17 cellular contexts compared by ENCODE assay signal in genomic region chr3:51969841-51970240, GRCh38. TPM values are rescaled to one million over a fixed set of nuclear protein-coding genes. Genes with fewer than 3 reads are reported as not detected.
DNase-seq lines count a peak whose midpoint lies in the region; ATAC-seq and TF ChIP-seq lines count a peak whose summit lies in the region.
"Had no signal": no experiment of that assay in that cellular context is flagged by ENCODE, and none has a peak within 500 bp of the region (broad histone marks: within the 10 kb centered on the region; RNA-seq: fewer than 3 reads in every experiment).

No MANE protein-coding gene starts in this region.

- TF ChIP-seq POLR2A in uterus (IDR thresholded peaks at IDR 0.05) = no peak

- peak overlapping the region; percentile 72 for H3K27ac Mint-ChIP-seq in endodermal cell

- WGBS in endodermal cell (ENCODE audit: insufficient coverage in 1 of 2, insufficient read length in 1 of 2), 2 experiments = 91 to 95% methylated on average over 3 to 4 of the region's 4 CpGs

- H3K9me3 ChIP-seq in Loucy (ENCODE audit: insufficient read depth, low read depth, low read length) (no peaks in the 10 kb centered on the region), endodermal cell (ENCODE audit: control insufficient read depth, low read length) (no peaks in the 10 kb centered on the region), uterus (no peaks in the 10 kb centered on the region)
- H3K9me3 ChIP-seq: SK-N-SH had no signal

- no peaks in the 10 kb centered on the region for H3K9me3 Mint-ChIP-seq in endodermal cell
- H3K9me3 Mint-ChIP-seq: H9 had no signal

- H3K36me3 ChIP-seq in Loucy (ENCODE audit: insufficient read depth, low read length) = no peaks in the 10 kb centered on the region
- no peaks in the 10 kb centered on the region for H3K36me3 ChIP-seq in endodermal cell (ENCODE audit: control insufficient read depth, insufficient read depth, low read length)
- no peaks in the 10 kb centered on the region for H3K36me3 ChIP-seq in uterus

- no peak overlapping the region for H3K4me3 Mint-ChIP-seq in endodermal cell

- peaks cover 48% of the 10 kb centered on the region for H3K4me1 Mint-ChIP-seq in endodermal cell

- H3K4me2 ChIP-seq in Loucy (ENCODE audit: low read depth, low read length, poor library complexity, severe bottlenecking) = peak overlapping the region; percentile 93

- H4K20me1 ChIP-seq in Loucy (ENCODE audit: insufficient read depth, low read length, poor library complexity, severe bottlenecking) = no peaks in the 10 kb centered on the region

- TF ChIP-seq CTCF in Loucy (conservative IDR thresholded peaks at IDR 0.05; ENCODE audit: low read length) = no peak
- no peak for TF ChIP-seq CTCF in endodermal cell (conservative IDR thresholded peaks at IDR 0.05)
- no peak for TF ChIP-seq CTCF in uterus (IDR thresholded peaks at IDR 0.05)

- peaks cover 3% of the 10 kb centered on the region for H3K36me3 Mint-ChIP-seq in endodermal cell (ENCODE audit: low read depth)

- H3K9me2 ChIP-seq in Loucy (replicated peaks; ENCODE audit: low read depth, low read length) = no peaks in the 10 kb centered on the region
- H3K9me2 ChIP-seq: SK-N-SH had no signal

- H3K27me3 ChIP-seq in Loucy (ENCODE audit: insufficient read depth, low read length, poor library complexity, severe bottlenecking) = no peaks in the 10 kb centered on the region
- H3K27me3 ChIP-seq in endodermal cell (ENCODE audit: control insufficient read depth, insufficient read depth, low read length, poor library complexity, severe bottlenecking) = no peaks in the 10 kb centered on the region
- H3K27me3 ChIP-seq in uterus = no peaks in the 10 kb centered on the region

- H3K27ac ChIP-seq in endodermal cell (ENCODE audit: low read depth, low read length) (no peak overlapping the region), substantia nigra (ENCODE audit: low read depth, low read length, poor library complexity, severe bottlenecking) (peak overlapping the region; percentile 38), uterus (no peak overlapping the region)

- peaks cover 5% of the 10 kb centered on the region; the same call in 1 of the 2 replicates for H3F3A ChIP-seq in Loucy (ENCODE audit: low read depth)

- H2AFZ ChIP-seq in Loucy (ENCODE audit: low read length) = no peak overlapping the region

- H3K4me1 ChIP-seq in Loucy (ENCODE audit: insufficient read depth, low read length, poor library complexity, severe bottlenecking) = peaks cover 36% of the 10 kb centered on the region
- peaks cover 27% of the 10 kb centered on the region for H3K4me1 ChIP-seq in endodermal cell (ENCODE audit: control insufficient read depth, insufficient read depth, low read length)
- H3K4me1 ChIP-seq in uterus = peaks cover 0 to 23% of the 10 kb centered on the region in 2 donors

- H3K4me3 ChIP-seq in Loucy (ENCODE audit: low read length, poor library complexity, severe bottlenecking) (no peak overlapping the region), endodermal cell (ENCODE audit: low read length) (no peak overlapping the region), uterus (no peak overlapping the region)

- intact Hi-C loops in left ventricle myocardium superior (cut with micrococcal nuclease) = no loop called here
- intact Hi-C loops in Right ventricle myocardium superior (cut with DNase I) = no loop called here
- intact Hi-C loops in uterus (cut with DNase I; ENCODE audit: low total_unique reads) = no loop called here

- no peaks in the 10 kb centered on the region for H3K27me3 Mint-ChIP-seq in endodermal cell (ENCODE audit: insufficient read depth)

- ATAC-seq in left ventricle myocardium superior (no peak), Right ventricle myocardium superior (ENCODE audit: poor library complexity) (no peak)

- DNase-seq in left ventricle myocardium superior (peak; percentile 26), Right ventricle myocardium superior (no peak), endodermal cell (peak; percentile 37), substantia nigra (lab: John Stamatoyannopoulos, UW) (peak in 1 of 49 donors; percentile 58), uterus (no peak), epidermal melanocyte (ENCODE audit: insufficient read length, low spot score) (no peak)
- no peak for DNase-seq in stimulated activated CD4-positive, alpha-beta T cell treated with anti-CD3 and anti-CD28 coated beads, Interleukin-4, amount 100 ng/mL, for 4 hours
- DNase-seq: Calu3, DMS79, KG1, NCI-H1048, NCI-H146, NCI-H2081, SK-N-SH had no signal

- peaks cover 19% of the 10 kb centered on the region for H3K79me2 ChIP-seq in Loucy (ENCODE audit: insufficient read depth, low read length)

- H3K9ac ChIP-seq in Loucy (ENCODE audit: low read depth, low read length, poor library complexity, severe bottlenecking) = no peak overlapping the region
- H3K9ac ChIP-seq in endodermal cell (ENCODE audit: extremely low read depth, low read length, poor library complexity, severe bottlenecking) = no peak overlapping the region
- H3K9ac ChIP-seq: SK-N-SH had no signal

RNA-seq across cellular contexts. Expression of gene PCBP4, which starts 2.6 kb away (rescaled TPM):
- total RNA-seq in left ventricle myocardium superior = 71.6 TPM
- total RNA-seq in Right ventricle myocardium superior = 64.1 TPM
- total RNA-seq in endodermal cell = 10 to 100 TPM; 54.1 to 68.1 TPM
- polyA plus RNA-seq in endodermal cell (2013, experiment 1 of 2) = 184 TPM
- polyA plus RNA-seq in endodermal cell (2013, experiment 2 of 2) = 158 TPM
- 100 to 1,000 TPM in 2 of 4 donors, 10 to 100 TPM in 2; 39.7 to 261 (median 159) TPM for total RNA-seq in uterus

RNA-seq across cellular contexts. Expression of gene ABHD14B, which starts 4.0 kb away (rescaled TPM):
- total RNA-seq in left ventricle myocardium superior = 13.1 TPM
- total RNA-seq in Right ventricle myocardium superior = 12.6 TPM
- 10 to 100 TPM; 11.4 to 12.9 TPM for total RNA-seq in endodermal cell
- 10.4 TPM for polyA plus RNA-seq in endodermal cell (2013, experiment 1 of 2)
- 8.6 TPM for polyA plus RNA-seq in endodermal cell (2013, experiment 2 of 2)
- total RNA-seq in uterus = 10 to 100 TPM; 15.6 to 52.4 (median 39.6) TPM

RNA-seq across cellular contexts. Expression of gene ABHD14A, which starts 5.0 kb away (rescaled TPM):
- 27.0 TPM for total RNA-seq in left ventricle myocardium superior
- 27.5 TPM for total RNA-seq in Right ventricle myocardium superior
- total RNA-seq in endodermal cell = 10 to 100 TPM in 1 of 2 donors, 1 to 10 TPM in 1; 9.6 to 10.1 TPM
- 14.9 TPM for polyA plus RNA-seq in endodermal cell (2013, experiment 1 of 2)
- 15.1 TPM for polyA plus RNA-seq in endodermal cell (2013, experiment 2 of 2)
- total RNA-seq in uterus = 10 to 100 TPM in 2 of 4 donors, 1 to 10 TPM in 2; 1.8 to 16.6 (median 10.5) TPM

RNA-seq across cellular contexts. Expression of gene ACY1, which starts 13.5 kb away (rescaled TPM):
- 18.5 TPM for total RNA-seq in left ventricle myocardium superior
- 23.2 TPM for total RNA-seq in Right ventricle myocardium superior
- 10 to 100 TPM; 58.2 to 69.4 TPM for total RNA-seq in endodermal cell
- polyA plus RNA-seq in endodermal cell (2013, experiment 1 of 2) = 26.0 TPM
- 22.8 TPM for polyA plus RNA-seq in endodermal cell (2013, experiment 2 of 2)
- 10 to 100 TPM in 2 of 4 donors, 1 to 10 TPM in 1, not detected in 1; 1.3 to 19.0 (median 12.4) TPM for total RNA-seq in uterus

RNA-seq across cellular contexts. Expression of gene GPR62, which starts 14.7 kb away (rescaled TPM):
- 0.15 TPM for total RNA-seq in left ventricle myocardium superior
- total RNA-seq in Right ventricle myocardium superior = not detected
- total RNA-seq in endodermal cell = under 1 TPM; 0.40 to 0.44 TPM
- 0.11 TPM for polyA plus RNA-seq in endodermal cell (2013, experiment 1 of 2)
- polyA plus RNA-seq in endodermal cell (2013, experiment 2 of 2) = not detected
- 1 to 10 TPM in 1 of 4 donors, under 1 TPM in 2, not detected in 1; 0.28 to 8.2 (median 0.34) TPM for total RNA-seq in uterus
- total RNA-seq: A673, Calu3 had no signal

Comparison
In these comparisons a context has a peak if more than half of its experiments do, and no peak if none do; other contexts are left out.
1. DNase-seq: peak in left ventricle myocardium superior (single experiment) and endodermal cell (single experiment); none in Right ventricle myocardium superior (single experiment), uterus (0 of 2), epidermal melanocyte (single experiment) and stimulated activated CD4-positive, alpha-beta T cell treated with anti-CD3 and anti-CD28 coated beads, Interleukin-4, amount 100 ng/mL, for 4 hours (0 of 2).